In genomic region chr17:76078859-76079576, GRCh38 we compare ENCODE assay signal across 15 cellular contexts. TPM values are rescaled to one million over a fixed set of nuclear protein-coding genes. Genes with fewer than 3 reads are reported as not detected.
DNase-seq lines count a peak whose midpoint lies in the region; ATAC-seq, FAIRE-seq and TF ChIP-seq lines count a peak whose summit lies in the region.
"Had no signal": no experiment of that assay in that cellular context is flagged by ENCODE, and none has a peak within 500 bp of the region (broad histone marks: within the 10 kb centered on the region; RNA-seq: fewer than 3 reads in every experiment).

ZACN (plus strand) TSS chr17:76079182; CDS start chr17:76079265, 83 bp downstream.

- no TSS peak for BruUV-seq in GM12878 (replicated peaks; lab: Mats Ljungman, UMichigan)

- no peak within 1 kb of the TSS for H2AFZ ChIP-seq in GM12878 (ENCODE audit: control insufficient read depth, low read depth, low read length)

- no peak within 1 kb of the TSS for H3K4me3 Mint-ChIP-seq in activated T-cell treated with anti-CD3 and anti-CD28 coated beads, Interleukin-2, amount 50 U/mL, for 4 hours

- CTCF ChIA-PET in GM12878 (lab: Yijun Ruan, JAX) = interaction anchor here (1.1 kb wide), 1 partner anchor 65 kb away, joined by 3 read pairs; no protein-coding TSS in a partner anchor

- H4K20me1 ChIP-seq in GM12878 (ENCODE audit: control insufficient read depth, insufficient read depth) = no peaks in the 10 kb centered on the region

- H3K4me3 ChIP-seq in GM12878 = no peak within 1 kb of the TSS
- H3K4me3 ChIP-seq: gastrocnemius medialis, MG63 had no signal

- peaks cover 36% of the 10 kb centered on the region for H3K27me3 Mint-ChIP-seq in activated T-cell treated with anti-CD3 and anti-CD28 coated beads, Interleukin-2, amount 50 U/mL, for 4 hours (ENCODE audit: low read depth)

- no peaks in the 10 kb centered on the region for H3K79me2 ChIP-seq in GM12878 (ENCODE audit: control insufficient read depth, insufficient read depth, low read length)

- peaks cover 4% of the 10 kb centered on the region for H3K36me3 Mint-ChIP-seq in activated T-cell treated with anti-CD3 and anti-CD28 coated beads, Interleukin-2, amount 50 U/mL, for 4 hours (ENCODE audit: insufficient read depth)

- peaks cover 44% of the 10 kb centered on the region for H3K4me1 Mint-ChIP-seq in activated T-cell treated with anti-CD3 and anti-CD28 coated beads, Interleukin-2, amount 50 U/mL, for 4 hours (ENCODE audit: low read depth)

- 0 out of 2 replicates have a peak, but pooled peaks have one; percentile 2 for TF ChIP-seq POLR2A in GM12878 (IDR thresholded peaks at IDR 0.05; ENCODE audit: low read depth, low read length)

- TF ChIP-seq CTCF in GM12878 (IDR thresholded peaks at IDR 0.05 in 2 of 3, conservative IDR thresholded peaks at IDR 0.05 in 1 of 3; ENCODE audit: control insufficient read depth in 2 of 3, extremely low read depth in 1 of 3, insufficient read depth in 1 of 3, low read depth in 3 of 3, low read length in 3 of 3) = no peak

- no peak for FAIRE-seq in GM12878 (lab: Jason Lieb, UNC)

- no peaks in the 10 kb centered on the region for H3K9me3 ChIP-seq in GM12878 (replicated peaks; ENCODE audit: control insufficient read depth, insufficient read depth, low read length)
- H3K9me3 ChIP-seq: gastrocnemius medialis, MG63 had no signal

- peaks cover 0 to 1% of the 10 kb centered on the region in 2 experiments; a peak in 1 of 4 replicates for H3K36me3 ChIP-seq in GM12878 (ENCODE audit: control insufficient read depth in 2 of 2, insufficient read depth in 2 of 2, low read length in 1 of 2)

- no peak for TF ChIP-seq RAD21 in GM12878 (IDR thresholded peaks at IDR 0.05; ENCODE audit: insufficient read depth, low read depth, low read length)

- no peak within 1 kb of the TSS for H3K4me2 ChIP-seq in GM12878 (ENCODE audit: control insufficient read depth, insufficient read depth)

- H3K9me3 Mint-ChIP-seq in activated T-cell treated with anti-CD3 and anti-CD28 coated beads, Interleukin-2, amount 50 U/mL, for 4 hours = no peaks in the 10 kb centered on the region

- peaks cover 7 to 26% of the 10 kb centered on the region in 2 experiments; a peak in 3 of 4 replicates for H3K27me3 ChIP-seq in GM12878 (replicated peaks in 1 of 2; ENCODE audit: control insufficient read depth in 2 of 2, insufficient read depth in 2 of 2, low read length in 1 of 2)

- RAD21 ChIA-PET in GM12878 (lab: Charles Lee; ENCODE audit: unreplicated experiment) = no interaction called here

- in situ Hi-C loops in GM12878 (cut with MboI) = no loop called here

- 42% methylated on average over 19 of the region's 19 CpGs for WGBS in GM12878 (ENCODE audit: insufficient coverage, insufficient replicate concordance, low lambda C conversion rate, missing lambda C conversion rate)

- ATAC-seq in activated T-cell treated with anti-CD3 and anti-CD28 coated beads, Interleukin-2, amount 50 U/mL, for 4 hours = no peak
- no peak for ATAC-seq in GM12878
- no peak for ATAC-seq in sciatic nerve
- ATAC-seq in left lobe of liver = no peak
- ATAC-seq: gastrocnemius medialis had no signal

- no peak within 1 kb of the TSS for H3K27ac ChIP-seq in GM12878 (ENCODE audit: control insufficient read depth, insufficient read depth)
- H3K27ac ChIP-seq: gastrocnemius medialis had no signal

- no peak within 1 kb of the TSS for H3K9ac ChIP-seq in GM12878 (ENCODE audit: control insufficient read depth, insufficient read depth, low read length)

- H3K4me1 ChIP-seq in GM12878 (ENCODE audit: control insufficient read depth, insufficient read depth, low read length) = no peaks in the 10 kb centered on the region

- peak; percentile 16 for DNase-seq in activated T-cell treated with anti-CD3 and anti-CD28 coated beads, Interleukin-2, amount 50 U/mL, for 1 hour
- no peak for DNase-seq in activated T-cell treated with anti-CD3 and anti-CD28 coated beads, Interleukin-2, amount 50 U/mL, for 4 hours
- DNase-seq in NCI-H1092 treated with DMSO at 0.1 percent for 48 hours (lab: John Stamatoyannopoulos, UW) = peak; percentile 30
- no peak for DNase-seq in GM12878 (ENCODE audit: low read depth, low spot score)
- DNase-seq in sciatic nerve (ENCODE audit: low spot score) = peak; percentile 54
- no peak for DNase-seq in ureter (ENCODE audit: low spot score)
- no peak for DNase-seq in NCI-H446 treated with DMSO at 0.1 percent for 48 hours (lab: John Stamatoyannopoulos, UW)
- DNase-seq in left lobe of liver (ENCODE audit: low spot score) = no peak
- DNase-seq: amniotic stem cell; effector CD8-positive, alpha-beta T cell; gastrocnemius medialis; left ventricle myocardium superior; MG63; T-helper 9 cell had no signal

- POLR2A ChIA-PET in GM12878 (lab: Charles Lee) = interaction anchor here (0.8 kb wide), 1 partner anchor 232 kb away, joined by 3 read pairs; no protein-coding TSS in a partner anchor

- no peak for TF ChIP-seq EP300 in GM12878 (IDR thresholded peaks at IDR 0.05; ENCODE audit: borderline replicate concordance in 1 of 2, control insufficient read depth in 1 of 2, low read depth in 2 of 2, low read length in 2 of 2)

- SMC1A ChIA-PET in GM12878 (lab: Charles Lee; ENCODE audit: uncharacterized antibody, unreplicated experiment) = no interaction called here

- intact Hi-C loops in GM12878 (cut with micrococcal nuclease; ENCODE audit: unreplicated experiment) = no loop called here
- intact Hi-C loops in sciatic nerve (cut with DNase I) = no loop called here

TF ChIP-seq in GM12878, 131 proteins besides CTCF, POLR2A, EP300 and RAD21:
- no peak for TF ChIP-seq ZZZ3 (IDR thresholded peaks at IDR 0.05; ENCODE audit: control insufficient read depth, insufficient read length, low read depth)
- 0 out of 2 replicates have a peak, but pooled peaks have one; percentile 2 for TF ChIP-seq TCF3 (IDR thresholded peaks at IDR 0.05; ENCODE audit: borderline replicate concordance, insufficient read depth, low read depth, low read length)

RNA-seq across cellular contexts. Expression of gene ZACN, which starts in this region (rescaled TPM):
- 1 to 10 TPM; 4.9 to 9.7 (median 8.1) TPM for total RNA-seq in activated T-cell treated with anti-CD3 and anti-CD28 coated beads, Interleukin-2, amount 50 U/mL, for 4 hours
- not detected in 2 replicates for total RNA-seq in GM12878 (2013; cell fraction: nucleolus; rRNA removed)
- 0.06 and 0.11 TPM in 2 replicates for total RNA-seq in GM12878 (2014; rRNA removed)
- total RNA-seq in GM12878 (2014; rRNA removed; fragmentation: Illumina TruSeq; extraction: Trizol) = 0.22 TPM in 1 of 2 replicates, not detected in the other
- total RNA-seq in GM12878 (2021) = 0.49 and 0.53 TPM in 2 replicates
- 4.0 TPM for polyA plus RNA-seq in GM12878 (2011; ENCODE audit: low read depth)
- polyA plus RNA-seq in GM12878 (2011; rRNA removed) = 0.14 and 0.23 TPM in 2 replicates
- polyA plus RNA-seq in GM12878 (2011; cell fraction: cytosol; rRNA removed) = 0.19 and 0.50 TPM in 2 replicates
- 3.3 and 4.1 TPM in 2 replicates for polyA plus RNA-seq in GM12878 (2011; cell fraction: nucleus; rRNA removed)
- polyA plus RNA-seq in GM12878 (2012) = 7.8 and 9.3 TPM in 2 replicates
- not detected in 2 replicates for polyA plus RNA-seq in GM12878 (2014; fragmentation: Illumina TruSeq; extraction: Trizol)
- polyA plus RNA-seq in GM12878 (2014; fragmentation: Nextera tagmentation; extraction: Ambion mirVana) = under 1 TPM in 1 of 2 experiments, not detected in 1; 0.99 TPM
- polyA plus RNA-seq in GM12878 (2014; rRNA removed) = 0.25 and 0.46 TPM in 2 replicates
- polyA plus RNA-seq in GM12878 (2016; fragmentation: Nextera tagmentation; extraction: Ambion mirVana) = 10 to 100 TPM in 1 of 2 experiments, 1 to 10 TPM in 1; 8.7 to 11.3 TPM
- 0.67 TPM in 1 of 2 replicates, not detected in the other for polyA minus RNA-seq in GM12878 (2011; rRNA and poly(A)+ RNA removed)
- polyA minus RNA-seq in GM12878 (2011; cell fraction: cytosol; rRNA and poly(A)+ RNA removed) = not detected in 2 replicates
- polyA minus RNA-seq in GM12878 (2011; cell fraction: nucleus; rRNA and poly(A)+ RNA removed) = 0.24 TPM in 1 of 2 replicates, not detected in the other
- not detected for total RNA-seq in sciatic nerve
- total RNA-seq in ureter = not detected
- total RNA-seq in left lobe of liver = not detected
- total RNA-seq: gastrocnemius medialis, left ventricle myocardium superior, omental fat pad had no signal

Comparison
In these comparisons a context has a peak if more than half of its experiments do, and no peak if none do; other contexts are left out.
1. DNase-seq: peak in activated T-cell treated with anti-CD3 and anti-CD28 coated beads, Interleukin-2, amount 50 U/mL, for 1 hour (single experiment) and NCI-H1092 treated with DMSO at 0.1 percent for 48 hours (single experiment); none in activated T-cell treated with anti-CD3 and anti-CD28 coated beads, Interleukin-2, amount 50 U/mL, for 4 hours (single experiment), GM12878 (single experiment), ureter (single experiment), NCI-H446 treated with DMSO at 0.1 percent for 48 hours (single experiment) and left lobe of liver (single experiment).
2. Peak in DNase-seq in sciatic nerve; RNA of the gene not detected or under 1 TPM.